8 cellular contexts compared by ENCODE assay signal in genomic region chr16:81632392-81633146, GRCh38.
DNase-seq lines count a peak whose midpoint lies in the region; ATAC-seq, FAIRE-seq and TF ChIP-seq lines count a peak whose summit lies in the region.

No MANE protein-coding gene starts in this region.

- H3K36me3 Mint-ChIP-seq in activated CD4-positive, alpha-beta T cell treated with anti-CD3 and anti-CD28 coated beads, Interleukin-2, amount 10 ng/mL, durations not matched to agents 7 days and 5 days (ENCODE audit: low read depth) = peaks cover 3% of the 10 kb centered on the region

- no peaks in the 10 kb centered on the region for H3K9me3 Mint-ChIP-seq in activated CD4-positive, alpha-beta T cell treated with anti-CD3 and anti-CD28 coated beads, Interleukin-2, amount 10 ng/mL, durations not matched to agents 7 days and 5 days

- no peaks in the 10 kb centered on the region for H3K27me3 Mint-ChIP-seq in activated CD4-positive, alpha-beta T cell treated with anti-CD3 and anti-CD28 coated beads, Interleukin-2, amount 10 ng/mL, durations not matched to agents 7 days and 5 days

- POLR2A ChIA-PET in activated CD4-positive, alpha-beta T cell treated with anti-CD3 and anti-CD28 coated beads, Interleukin-2, amount 10 ng/mL, durations not matched to agents 7 days and 5 days (lab: Charles Lee) = no interaction called here

- no peak for TF ChIP-seq POLR2A in spleen (IDR thresholded peaks at IDR 0.05)
- TF ChIP-seq POLR2A in gastrocnemius medialis (IDR thresholded peaks at IDR 0.05) = no peak

- ATAC-seq in HG03280 (IDR thresholded peaks at IDR 0.05; ENCODE audit: unreplicated experiment) (no peak), HG03159 (IDR thresholded peaks at IDR 0.05; ENCODE audit: unreplicated experiment) (no peak), gastrocnemius medialis (no peak)

- H3K27me3 ChIP-seq in spleen (replicated peaks in 1 of 7) (no peaks in the 10 kb centered on the region), gastrocnemius medialis (no peaks in the 10 kb centered on the region)

- H3K9me3 ChIP-seq in spleen (no peaks in the 10 kb centered on the region), gastrocnemius medialis (no peaks in the 10 kb centered on the region)

- intact Hi-C loops in spleen (cut with DNase I; ENCODE audit: low total_unique reads) = no loop called here
- intact Hi-C loops in gastrocnemius medialis (cut with DNase I; ENCODE audit: low total_unique reads) = no loop called here

- TF ChIP-seq CTCF in spleen (IDR thresholded peaks at IDR 0.05 in 8 of 11, conservative IDR thresholded peaks at IDR 0.05 in 3 of 11) (no peak), D721Med (IDR thresholded peaks at IDR 0.05; ENCODE audit: insufficient read depth, missing control alignments) (no peak), gastrocnemius medialis (IDR thresholded peaks at IDR 0.05 in 4 of 5, conservative IDR thresholded peaks at IDR 0.05 in 1 of 5) (no peak)

- H3K27ac ChIP-seq in spleen (peak overlapping the region in 6 of 8 donors; percentile 13 to 80 (median 66)), gastrocnemius medialis (no peak overlapping the region)

- 59 to 67% (median 62%) methylated on average over 18 of the region's 18 CpGs for WGBS in spleen, 5 donors

- peak overlapping the region; percentile 89 for H3K27ac Mint-ChIP-seq in activated CD4-positive, alpha-beta T cell treated with anti-CD3 and anti-CD28 coated beads, Interleukin-2, amount 10 ng/mL, durations not matched to agents 7 days and 5 days

- CTCF ChIA-PET in activated CD4-positive, alpha-beta T cell treated with anti-CD3 and anti-CD28 coated beads, Interleukin-2, amount 10 ng/mL, durations not matched to agents 7 days and 5 days (lab: Charles Lee) = interaction anchor here (1.7 to 4.0 kb wide), 3 partner anchors 11 to 229 kb away, joined by 5 to 18 read pairs (median 7); no protein-coding TSS in a partner anchor

- FAIRE-seq in D721Med (lab: Jason Lieb, UNC) = no peak

- peak overlapping the region; percentile 48 for H3K4me3 Mint-ChIP-seq in activated CD4-positive, alpha-beta T cell treated with anti-CD3 and anti-CD28 coated beads, Interleukin-2, amount 10 ng/mL, durations not matched to agents 7 days and 5 days

- peak overlapping the region; percentile 11 for H3K4me3 ChIP-seq in Jurkat, Clone E6-1 (ENCODE audit: low read length)
- no peak overlapping the region for H3K4me3 ChIP-seq in spleen
- H3K4me3 ChIP-seq in gastrocnemius medialis = no peak overlapping the region

- peaks cover 57% of the 10 kb centered on the region for H3K4me1 Mint-ChIP-seq in activated CD4-positive, alpha-beta T cell treated with anti-CD3 and anti-CD28 coated beads, Interleukin-2, amount 10 ng/mL, durations not matched to agents 7 days and 5 days

- peak; percentile 87 for DNase-seq in Jurkat, Clone E6-1 (ENCODE audit: low read depth, low spot score)
- peak; percentile 81 for DNase-seq in activated CD4-positive, alpha-beta T cell treated with anti-CD3 and anti-CD28 coated beads, Interleukin-2, amount 10 ng/mL, durations not matched to agents 7 days and 5 days
- DNase-seq in effector CD8-positive, alpha-beta T cell (lab: John Stamatoyannopoulos, UW) = peak; percentile 21
- DNase-seq in spleen = peak; percentile 75
- no peak for DNase-seq in D721Med (ENCODE audit: insufficient read length, low spot score)
- DNase-seq in gastrocnemius medialis = no peak

- H3K36me3 ChIP-seq in spleen (peaks cover 0 to 25% (median 0%) of the 10 kb centered on the region in 6 donors), gastrocnemius medialis (no peaks in the 10 kb centered on the region)

- in situ Hi-C loops in gastrocnemius medialis (cut with MboI; ENCODE audit: low sequenced_read_pairs in 4 of 4) = no loop called here

- H3K4me1 ChIP-seq in spleen = peaks cover 0 to 73% (median 48%) of the 10 kb centered on the region in 6 donors
- H3K4me1 ChIP-seq in gastrocnemius medialis = no peaks in the 10 kb centered on the region

Comparison
In these comparisons a context has a peak if more than half of its experiments do, and no peak if none do; other contexts are left out.
1. DNase-seq: peak in Jurkat, Clone E6-1 (single experiment), activated CD4-positive, alpha-beta T cell treated with anti-CD3 and anti-CD28 coated beads, Interleukin-2, amount 10 ng/mL, durations not matched to agents 7 days and 5 days (single experiment), effector CD8-positive, alpha-beta T cell (single experiment) and spleen (single experiment); none in D721Med (single experiment) and gastrocnemius medialis (0 of 2).
2. H3K27ac ChIP-seq: peak in spleen (6 of 8); none in gastrocnemius medialis (0 of 4).